In the genomic region with DNA sequence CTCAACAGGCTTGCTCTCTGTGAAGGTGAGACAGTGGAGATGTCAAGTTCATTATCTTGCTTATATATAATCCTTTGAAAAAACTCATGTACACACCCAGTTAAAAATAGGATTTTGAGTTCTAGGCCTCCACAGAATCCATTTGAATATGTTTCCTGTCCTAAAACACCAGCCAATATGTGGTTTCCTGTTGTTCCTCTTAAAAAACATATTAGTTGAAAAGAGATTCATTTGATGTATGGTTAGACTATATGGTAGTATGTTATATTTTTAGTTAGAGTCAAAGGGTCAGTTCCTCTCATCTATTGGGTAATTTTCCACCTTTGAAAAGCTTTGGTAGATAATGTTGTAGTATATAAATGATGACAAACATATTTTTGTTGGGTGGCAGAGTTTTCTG, we compare ENCODE assay signal across 24 cellular contexts. TPM values are rescaled to one million over a fixed set of nuclear protein-coding genes. Genes with fewer than 3 reads are reported as not detected.
"Had no signal": no experiment of that assay in that cellular context is flagged by ENCODE, and none has a peak within 500 bp of the region (broad histone marks: within the 10 kb centered on the region; RNA-seq: fewer than 3 reads in every experiment).

No MANE protein-coding gene starts in this region.

- H3K4me3 Mint-ChIP-seq: activated CD4-positive, alpha-beta T cell treated with anti-CD3 and anti-CD28 coated beads for 36 hours; activated T-cell treated with anti-CD3 and anti-CD28 coated beads, Interleukin-2, amount 50 U/mL, for 24 hours; activated T-helper 17 cell treated with anti-CD3 and anti-CD28 coated beads, Interleukin-2, amount 50 U/mL, for 72 hours; endodermal cell; naive thymus-derived CD4-positive, alpha-beta T cell; neural progenitor cell; stimulated activated effector memory CD8-positive, alpha-beta T cell treated with anti-CD3 and anti-CD28 coated beads, Interleukin-12 subunit alpha, Interleukin-12 subunit beta, amount 100 ng/mL, for 72 hours; WTC11 had no signal

- ATAC-seq: activated CD4-positive, alpha-beta T cell treated with anti-CD3 and anti-CD28 coated beads for 36 hours; activated naive CD4-positive, alpha-beta T cell treated with anti-CD3 and anti-CD28 coated beads, Interleukin-2, amount 50 U/mL, for 72 hours; activated T-helper 17 cell treated with anti-CD3 and anti-CD28 coated beads, Interleukin-2, amount 50 U/mL, for 72 hours; heart left ventricle; left colon; naive thymus-derived CD4-positive, alpha-beta T cell; right lobe of liver; stimulated activated effector memory CD8-positive, alpha-beta T cell treated with anti-CD3 and anti-CD28 coated beads, Interleukin-12 subunit alpha, Interleukin-12 subunit beta, amount 100 ng/mL, for 72 hours; WTC11 had no signal

- H3K4me3 ChIP-seq: heart left ventricle, neural progenitor cell, right lobe of liver, skin epidermis, stomach, suprapubic skin, tibial nerve had no signal

- H3K9me3 Mint-ChIP-seq: activated naive CD4-positive, alpha-beta T cell treated with anti-CD3 and anti-CD28 coated beads, Interleukin-2, amount 50 U/mL, for 72 hours; activated T-cell treated with anti-CD3 and anti-CD28 coated beads, Interleukin-2, amount 50 U/mL, for 24 hours; activated T-helper 17 cell treated with anti-CD3 and anti-CD28 coated beads, Interleukin-2, amount 50 U/mL, for 72 hours; endodermal cell; neural progenitor cell; WTC11 had no signal

- DNase-seq: activated CD4-positive, alpha-beta T cell treated with anti-CD3 and anti-CD28 coated beads for 36 hours; activated CD4-positive, alpha-beta T cell treated with anti-CD3 and anti-CD28 coated beads, Interleukin-2, amount 50 U/mL, for 4 hours; activated CD8-positive, alpha-beta memory T cell treated with anti-CD3 and anti-CD28 coated beads for 24 hours; activated CD8-positive, alpha-beta memory T cell treated with anti-CD3 and anti-CD28 coated beads, Interleukin-2, amount 50 U/mL, for 4 hours; activated T-cell treated with anti-CD3 and anti-CD28 coated beads, Interleukin-2, amount 50 U/mL, for 24 hours; central memory CD4-positive, alpha-beta T cell; endodermal cell; heart left ventricle; islet precursor cell; left colon; naive thymus-derived CD4-positive, alpha-beta T cell; posterior cingulate gyrus; right lobe of liver; stimulated activated CD4-positive, alpha-beta T cell treated with anti-CD3 and anti-CD28 coated beads, Interleukin-2, amount 100 ng/mL, for 24 hours; stomach had no signal

- H3K27ac Mint-ChIP-seq: activated CD4-positive, alpha-beta T cell treated with anti-CD3 and anti-CD28 coated beads for 36 hours; activated naive CD4-positive, alpha-beta T cell treated with anti-CD3 and anti-CD28 coated beads, Interleukin-2, amount 50 U/mL, for 72 hours; activated T-cell treated with anti-CD3 and anti-CD28 coated beads, Interleukin-2, amount 50 U/mL, for 24 hours; activated T-helper 17 cell treated with anti-CD3 and anti-CD28 coated beads, Interleukin-2, amount 50 U/mL, for 72 hours; endodermal cell; naive thymus-derived CD4-positive, alpha-beta T cell; neural progenitor cell; stimulated activated effector memory CD8-positive, alpha-beta T cell treated with anti-CD3 and anti-CD28 coated beads, Interleukin-12 subunit alpha, Interleukin-12 subunit beta, amount 100 ng/mL, for 72 hours; WTC11 had no signal

- H2AFZ ChIP-seq: neural progenitor cell had no signal

- H3K27ac ChIP-seq: epithelial cell of prostate, heart left ventricle, neural progenitor cell, right lobe of liver, skin epidermis, stomach, suprapubic skin, tibial nerve had no signal

- H3K27me3 Mint-ChIP-seq: activated T-cell treated with anti-CD3 and anti-CD28 coated beads, Interleukin-2, amount 50 U/mL, for 24 hours; activated T-helper 17 cell treated with anti-CD3 and anti-CD28 coated beads, Interleukin-2, amount 50 U/mL, for 72 hours had no signal

- H3K4me1 Mint-ChIP-seq: activated CD4-positive, alpha-beta T cell treated with anti-CD3 and anti-CD28 coated beads for 36 hours; activated T-helper 17 cell treated with anti-CD3 and anti-CD28 coated beads, Interleukin-2, amount 50 U/mL, for 72 hours; endodermal cell; naive thymus-derived CD4-positive, alpha-beta T cell; stimulated activated effector memory CD8-positive, alpha-beta T cell treated with anti-CD3 and anti-CD28 coated beads, Interleukin-12 subunit alpha, Interleukin-12 subunit beta, amount 100 ng/mL, for 72 hours had no signal

- H3K36me3 ChIP-seq: heart left ventricle, neural progenitor cell, right lobe of liver, stomach, suprapubic skin, tibial nerve had no signal

- H3K4me1 ChIP-seq: neural progenitor cell, right lobe of liver, stomach, suprapubic skin, tibial nerve had no signal

- H3K36me3 Mint-ChIP-seq: activated naive CD4-positive, alpha-beta T cell treated with anti-CD3 and anti-CD28 coated beads, Interleukin-2, amount 50 U/mL, for 72 hours; naive thymus-derived CD4-positive, alpha-beta T cell; stimulated activated effector memory CD8-positive, alpha-beta T cell treated with anti-CD3 and anti-CD28 coated beads, Interleukin-12 subunit alpha, Interleukin-12 subunit beta, amount 100 ng/mL, for 72 hours; WTC11 had no signal

- H3K9me3 ChIP-seq: heart left ventricle, right lobe of liver, stomach, suprapubic skin, tibial nerve had no signal

- H3K4me2 ChIP-seq: neural progenitor cell had no signal

RNA-seq across cellular contexts. Expression of gene PPP1R9A, which starts 16.0 kb away (rescaled TPM):
- total RNA-seq: activated CD4-positive, alpha-beta T cell treated with anti-CD3 and anti-CD28 coated beads for 36 hours; activated naive CD4-positive, alpha-beta T cell treated with anti-CD3 and anti-CD28 coated beads, Interleukin-2, amount 50 U/mL, for 72 hours; activated T-helper 17 cell treated with anti-CD3 and anti-CD28 coated beads, Interleukin-2, amount 50 U/mL, for 72 hours had no signal
